ENCODE assay signal across 8 cellular contexts in the genomic region with DNA sequence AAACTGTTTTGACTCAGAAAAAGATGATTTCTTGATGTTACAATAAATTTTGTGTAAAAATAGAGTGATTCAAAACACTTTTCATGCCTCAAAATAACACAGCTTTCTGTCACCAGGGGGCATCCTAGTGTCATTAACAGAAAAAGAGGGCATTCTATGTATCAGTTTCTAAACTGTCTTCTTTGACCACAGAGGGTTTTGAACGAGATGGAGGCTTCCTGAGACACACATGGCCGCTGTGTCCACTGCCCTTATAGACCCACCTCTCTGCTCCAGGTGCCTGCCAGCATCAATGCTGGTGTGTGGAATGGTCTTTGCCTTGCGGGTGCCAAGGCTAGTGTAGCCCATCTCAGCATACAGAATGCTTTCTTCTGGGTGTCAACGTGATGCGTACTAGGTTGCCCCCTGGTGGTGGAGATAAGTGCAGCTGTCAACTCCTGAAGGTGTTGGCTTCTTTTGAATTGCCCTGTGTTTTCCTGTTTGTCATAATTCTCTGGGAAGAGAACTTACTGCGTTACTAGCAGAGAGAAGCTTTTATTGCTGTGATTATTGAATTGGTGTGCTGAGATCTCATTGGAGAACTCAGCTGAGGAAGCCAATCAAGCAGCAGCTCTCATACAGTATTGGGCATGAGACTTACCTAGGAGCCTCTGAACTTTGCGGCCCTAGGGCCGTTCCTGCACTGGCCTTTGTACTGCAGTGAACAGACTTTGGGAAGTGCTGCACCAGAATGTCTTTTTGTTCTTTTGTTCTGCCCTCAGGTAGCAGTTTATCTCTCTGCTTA. TPM values are rescaled to one million over a fixed set of nuclear protein-coding genes. Genes with fewer than 3 reads are reported as not detected.
DNase-seq lines count a peak whose midpoint lies in the region; FAIRE-seq and TF ChIP-seq lines count a peak whose summit lies in the region.

No MANE protein-coding gene starts in this region.

- peaks cover 59% of the 10 kb centered on the region for H3K4me1 Mint-ChIP-seq in activated T-helper 1 cell treated with anti-CD3 and anti-CD28 coated beads, Interleukin-12 subunit alpha, Interleukin-12 subunit beta, Interleukin-2, Interleukin-4 antibody, amounts not matched to agents 30 ng/mL and 10 ng/mL and 1 ng/mL, durations not matched to agents 14 hours and 24 hours and 36 hours (ENCODE audit: low read depth)
- H3K4me1 Mint-ChIP-seq in neural crest cell = peaks cover 32% of the 10 kb centered on the region

- H3K4me3 Mint-ChIP-seq in activated T-helper 1 cell treated with anti-CD3 and anti-CD28 coated beads, Interleukin-12 subunit alpha, Interleukin-12 subunit beta, Interleukin-2, Interleukin-4 antibody, amounts not matched to agents 30 ng/mL and 10 ng/mL and 1 ng/mL, durations not matched to agents 14 hours and 24 hours and 36 hours = peak overlapping the region; percentile 25
- no peak overlapping the region for H3K4me3 Mint-ChIP-seq in neural crest cell

- intact Hi-C loops in activated T-helper 1 cell treated with anti-CD3 and anti-CD28 coated beads, Interleukin-12 subunit alpha, Interleukin-12 subunit beta, Interleukin-2, Interleukin-4 antibody, amounts not matched to agents 30 ng/mL and 10 ng/mL and 1 ng/mL, durations not matched to agents 14 hours and 24 hours and 36 hours (cut with micrococcal nuclease) = loop anchor here (1.0 to 10.0 kb wide), 7 partner anchors 12 to 464 kb away; no protein-coding TSS in a partner anchor

- peak; percentile 65 for FAIRE-seq in HTR-8/SVneo (lab: Jason Lieb, UNC)
- FAIRE-seq in RCC 7860 (lab: Jason Lieb, UNC) = no peak

- H3K36me3 Mint-ChIP-seq in activated T-helper 1 cell treated with anti-CD3 and anti-CD28 coated beads, Interleukin-12 subunit alpha, Interleukin-12 subunit beta, Interleukin-2, Interleukin-4 antibody, amounts not matched to agents 30 ng/mL and 10 ng/mL and 1 ng/mL, durations not matched to agents 14 hours and 24 hours and 36 hours (ENCODE audit: low read depth) = peaks cover 31% of the 10 kb centered on the region
- H3K36me3 Mint-ChIP-seq in neural crest cell (ENCODE audit: low read depth) = no peaks in the 10 kb centered on the region

- H3K27me3 Mint-ChIP-seq in activated T-helper 1 cell treated with anti-CD3 and anti-CD28 coated beads, Interleukin-12 subunit alpha, Interleukin-12 subunit beta, Interleukin-2, Interleukin-4 antibody, amounts not matched to agents 30 ng/mL and 10 ng/mL and 1 ng/mL, durations not matched to agents 14 hours and 24 hours and 36 hours (ENCODE audit: insufficient read depth) = no peaks in the 10 kb centered on the region
- no peaks in the 10 kb centered on the region for H3K27me3 Mint-ChIP-seq in neural crest cell (ENCODE audit: low read depth)

- DNase-seq in CD1c-positive myeloid dendritic cell (ENCODE audit: extremely low spot score) = peak; percentile 81
- DNase-seq in GM19240 (ENCODE audit: insufficient read length, low spot score) = peak; percentile 47
- peak; percentile 75 for DNase-seq in HTR-8/SVneo (ENCODE audit: insufficient read length, low spot score)
- peak; percentile 62 for DNase-seq in RCC 7860 (ENCODE audit: low spot score)
- peak; percentile 62 for DNase-seq in activated T-helper 1 cell treated with anti-CD3 and anti-CD28 coated beads, Interleukin-12 subunit alpha, Interleukin-12 subunit beta, Interleukin-2, Interleukin-4 antibody, amounts not matched to agents 30 ng/mL and 10 ng/mL and 1 ng/mL, durations not matched to agents 14 hours and 24 hours and 36 hours (ENCODE audit: low spot score)
- peak; percentile 73 for DNase-seq in fibroblast of peridontal ligament (ENCODE audit: extremely low read depth)
- DNase-seq in neural crest cell (ENCODE audit: low read depth, low spot score) = peak; percentile 74
- peak; percentile 44 for DNase-seq in stromal cell of bone marrow (ENCODE audit: low read depth)

- TF ChIP-seq CTCF in neural crest cell (conservative IDR thresholded peaks at IDR 0.05) = peak; percentile 89

- no peak overlapping the region for H3K27ac Mint-ChIP-seq in activated T-helper 1 cell treated with anti-CD3 and anti-CD28 coated beads, Interleukin-12 subunit alpha, Interleukin-12 subunit beta, Interleukin-2, Interleukin-4 antibody, amounts not matched to agents 30 ng/mL and 10 ng/mL and 1 ng/mL, durations not matched to agents 14 hours and 24 hours and 36 hours
- H3K27ac Mint-ChIP-seq in neural crest cell (ENCODE audit: unreplicated experiment) = no peak overlapping the region

- no peaks in the 10 kb centered on the region for H3K9me3 Mint-ChIP-seq in activated T-helper 1 cell treated with anti-CD3 and anti-CD28 coated beads, Interleukin-12 subunit alpha, Interleukin-12 subunit beta, Interleukin-2, Interleukin-4 antibody, amounts not matched to agents 30 ng/mL and 10 ng/mL and 1 ng/mL, durations not matched to agents 14 hours and 24 hours and 36 hours
- H3K9me3 Mint-ChIP-seq in neural crest cell = no peaks in the 10 kb centered on the region

RNA-seq across cellular contexts. Expression of gene USP10, which starts 38.6 kb away (rescaled TPM):
- total RNA-seq in activated T-helper 1 cell treated with anti-CD3 and anti-CD28 coated beads, Interleukin-12 subunit alpha, Interleukin-12 subunit beta, Interleukin-2, Interleukin-4 antibody, amounts not matched to agents 30 ng/mL and 10 ng/mL and 1 ng/mL, durations not matched to agents 14 hours and 24 hours and 36 hours = 153 and 159 TPM in 2 replicates
- 149 and 150 TPM in 2 replicates for total RNA-seq in neural crest cell

Comparison
In these comparisons a context has a peak if more than half of its experiments do, and no peak if none do; other contexts are left out.
1. Peak in every context shown above with its lines: DNase-seq.